In the genomic region with DNA sequence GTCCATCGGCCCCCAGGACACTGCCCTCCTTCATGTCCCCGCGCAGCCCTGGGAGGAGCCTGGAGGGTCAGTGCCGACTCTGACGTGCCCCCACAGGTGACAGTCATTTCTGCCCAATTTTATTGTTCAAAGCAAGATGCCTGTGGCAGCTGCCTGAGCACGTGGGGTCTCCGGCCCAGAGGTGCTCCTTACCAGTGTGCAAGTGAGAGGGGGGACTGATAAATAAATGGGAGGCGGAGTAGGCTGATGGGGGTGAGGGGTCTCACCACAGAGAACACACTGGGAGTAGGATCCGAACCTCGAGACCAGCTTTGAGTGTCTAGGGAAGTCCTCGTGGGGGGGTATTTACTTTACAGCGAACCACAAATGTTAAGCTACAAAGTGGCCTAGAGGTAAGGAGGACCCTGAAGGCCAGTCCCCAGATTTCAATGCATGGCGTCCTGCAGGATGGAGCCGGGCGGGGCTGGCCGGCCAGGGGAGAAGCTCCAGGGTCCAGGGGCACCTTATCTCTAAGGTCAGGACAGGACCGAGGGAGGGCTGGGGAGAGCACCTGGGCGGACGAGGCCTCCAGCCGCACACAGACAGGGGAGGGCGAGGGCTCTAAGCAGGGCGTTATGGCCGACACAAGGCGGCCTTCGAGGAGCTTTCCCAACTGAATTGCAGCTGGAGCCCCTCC, we compare ENCODE assay signal across 13 cellular contexts.
DNase-seq lines count a peak whose midpoint lies in the region; FAIRE-seq and TF ChIP-seq lines count a peak whose summit lies in the region.
"Had no signal": no experiment of that assay in that cellular context is flagged by ENCODE, and none has a peak within 500 bp of the region (broad histone marks: within the 10 kb centered on the region; RNA-seq: fewer than 3 reads in every experiment).

No MANE protein-coding gene starts in this region.

- no peak for FAIRE-seq in kidney (lab: Jason Lieb, UNC)
- FAIRE-seq in urothelium cell line (lab: Jason Lieb, UNC) = no peak

- intact Hi-C loops in activated CD4-positive, alpha-beta memory T cell treated with anti-CD3 and anti-CD28 coated beads for 36 hours (cut with micrococcal nuclease) = no loop called here
- intact Hi-C loops in kidney (cut with DNase I) (no loop called here), sigmoid colon (cut with DNase I) (loop anchor here (2.0 to 10.0 kb wide), 5 partner anchors 93 to 411 kb away; no protein-coding TSS in a partner anchor)

- DNase-seq in activated CD4-positive, alpha-beta memory T cell treated with anti-CD3 and anti-CD28 coated beads for 36 hours = peak; percentile 7
- DNase-seq in activated CD4-positive, alpha-beta memory T cell treated with anti-CD3 and anti-CD28 coated beads, Interleukin-2, amount 10 ng/mL, durations not matched to agents 7 days and 5 days = no peak
- DNase-seq in H7 = peak; percentile 52
- DNase-seq in kidney = peak; percentile 57
- DNase-seq in sigmoid colon = peak; percentile 66
- DNase-seq in NAMALWA (ENCODE audit: low spot score) = no peak
- DNase-seq in HAP-1 (ENCODE audit: low spot score in 2 of 2) = no peak
- DNase-seq in urothelium cell line (ENCODE audit: low spot score) = no peak
- DNase-seq: activated naive CD4-positive, alpha-beta T cell treated with Interleukin-2 at 50 U/mL for 16 hours; NCI-H510A; stimulated activated naive CD4-positive, alpha-beta T cell had no signal

- H3K4me1 ChIP-seq in kidney (ENCODE audit: control insufficient read depth in 1 of 2, insufficient read depth in 1 of 2, low read depth in 1 of 2, low read length in 2 of 2) (peaks cover 0 to 14% of the 10 kb centered on the region in 2 donors), sigmoid colon (peaks cover 0 to 27% (median 15%) of the 10 kb centered on the region in 4 donors), HAP-1 (peaks cover 3% of the 10 kb centered on the region; the same call in 1 of the 2 replicates)

- in situ Hi-C loops in HAP-1 (cut with MboI; ENCODE audit: low sequenced_read_pairs) = loop anchor here (25.0 kb wide), 1 partner anchor 273 kb away; no protein-coding TSS in a partner anchor

- no peaks in the 10 kb centered on the region for H3K36me3 Mint-ChIP-seq in activated CD4-positive, alpha-beta memory T cell treated with anti-CD3 and anti-CD28 coated beads for 36 hours
- H3K36me3 Mint-ChIP-seq in activated CD4-positive, alpha-beta memory T cell treated with anti-CD3 and anti-CD28 coated beads, Interleukin-2, amount 10 ng/mL, durations not matched to agents 7 days and 5 days (ENCODE audit: low read depth) = no peaks in the 10 kb centered on the region
- H3K36me3 Mint-ChIP-seq: CD8-positive, alpha-beta T cell had no signal

- H3K27ac Mint-ChIP-seq in activated CD4-positive, alpha-beta memory T cell treated with anti-CD3 and anti-CD28 coated beads for 36 hours = no peak overlapping the region
- H3K27ac Mint-ChIP-seq in activated CD4-positive, alpha-beta memory T cell treated with anti-CD3 and anti-CD28 coated beads, Interleukin-2, amount 10 ng/mL, durations not matched to agents 7 days and 5 days = no peak overlapping the region
- H3K27ac Mint-ChIP-seq: CD8-positive, alpha-beta T cell had no signal

- POLR2A ChIA-PET in activated CD4-positive, alpha-beta memory T cell treated with anti-CD3 and anti-CD28 coated beads for 36 hours (lab: Charles Lee) = no interaction called here
- POLR2A ChIA-PET in activated CD4-positive, alpha-beta memory T cell treated with anti-CD3 and anti-CD28 coated beads, Interleukin-2, amount 10 ng/mL, durations not matched to agents 7 days and 5 days (lab: Charles Lee) = interaction anchor here (1.0 kb wide), 1 partner anchor 10 kb away, joined by 3 read pairs; no protein-coding TSS in a partner anchor

- TF ChIP-seq POLR2A in sigmoid colon (IDR thresholded peaks at IDR 0.05) = no peak

- no peak overlapping the region for H3K4me3 Mint-ChIP-seq in activated CD4-positive, alpha-beta memory T cell treated with anti-CD3 and anti-CD28 coated beads for 36 hours
- H3K4me3 Mint-ChIP-seq in activated CD4-positive, alpha-beta memory T cell treated with anti-CD3 and anti-CD28 coated beads, Interleukin-2, amount 10 ng/mL, durations not matched to agents 7 days and 5 days = no peak overlapping the region
- H3K4me3 Mint-ChIP-seq: CD8-positive, alpha-beta T cell had no signal

- H3K27me3 ChIP-seq in H7 (ENCODE audit: control insufficient read depth, insufficient read depth, low read length) (peaks cover 7% of the 10 kb centered on the region), sigmoid colon (no peaks in the 10 kb centered on the region), HAP-1 (ENCODE audit: low read depth) (no peaks in the 10 kb centered on the region)

- H3K36me3 ChIP-seq in H7 (replicated peaks; ENCODE audit: control insufficient read depth, insufficient read depth, low read length) = no peaks in the 10 kb centered on the region
- no peaks in the 10 kb centered on the region for H3K36me3 ChIP-seq in kidney (ENCODE audit: control insufficient read depth in 1 of 2, insufficient read depth in 2 of 2, low read length in 2 of 2)
- no peaks in the 10 kb centered on the region for H3K36me3 ChIP-seq in sigmoid colon
- H3K36me3 ChIP-seq in HAP-1 (replicated peaks) = no peaks in the 10 kb centered on the region
- H3K36me3 ChIP-seq: tibial nerve had no signal

- no peaks in the 10 kb centered on the region for H3K9me3 Mint-ChIP-seq in activated CD4-positive, alpha-beta memory T cell treated with anti-CD3 and anti-CD28 coated beads for 36 hours
- H3K9me3 Mint-ChIP-seq in activated CD4-positive, alpha-beta memory T cell treated with anti-CD3 and anti-CD28 coated beads, Interleukin-2, amount 10 ng/mL, durations not matched to agents 7 days and 5 days = no peaks in the 10 kb centered on the region
- H3K9me3 Mint-ChIP-seq: CD8-positive, alpha-beta T cell had no signal

- no peak for TF ChIP-seq EP300 in sigmoid colon (IDR thresholded peaks at IDR 0.05)

- H3K9me3 ChIP-seq in kidney (ENCODE audit: control insufficient read depth in 1 of 2, low read length in 2 of 2) = no peaks in the 10 kb centered on the region
- no peaks in the 10 kb centered on the region for H3K9me3 ChIP-seq in sigmoid colon
- no peaks in the 10 kb centered on the region for H3K9me3 ChIP-seq in HAP-1
- H3K9me3 ChIP-seq: tibial nerve had no signal

- 81 to 82% methylated on average over 25 of the region's 25 CpGs for WGBS in sigmoid colon, 2 donors

- H3K9ac ChIP-seq in kidney (ENCODE audit: low read length in 2 of 2) = no peak overlapping the region

- peaks cover 20% of the 10 kb centered on the region for H3K27me3 Mint-ChIP-seq in activated CD4-positive, alpha-beta memory T cell treated with anti-CD3 and anti-CD28 coated beads for 36 hours
- H3K27me3 Mint-ChIP-seq in activated CD4-positive, alpha-beta memory T cell treated with anti-CD3 and anti-CD28 coated beads, Interleukin-2, amount 10 ng/mL, durations not matched to agents 7 days and 5 days = peaks cover 10% of the 10 kb centered on the region

- CTCF ChIA-PET in activated CD4-positive, alpha-beta memory T cell treated with anti-CD3 and anti-CD28 coated beads for 36 hours (lab: Charles Lee) = no interaction called here
- CTCF ChIA-PET in activated CD4-positive, alpha-beta memory T cell treated with anti-CD3 and anti-CD28 coated beads, Interleukin-2, amount 10 ng/mL, durations not matched to agents 7 days and 5 days (lab: Charles Lee) = interaction anchor here (1.2 kb wide), 1 partner anchor 274 kb away, joined by 4 read pairs; no protein-coding TSS in a partner anchor

- TF ChIP-seq CTCF in kidney (IDR thresholded peaks at IDR 0.05; ENCODE audit: borderline replicate concordance, extremely low read depth, insufficient read depth) = no peak
- no peak for TF ChIP-seq CTCF in sigmoid colon (IDR thresholded peaks at IDR 0.05)

- no peak overlapping the region for H3K4me3 ChIP-seq in H7 (ENCODE audit: insufficient read depth, low read depth, low read length)
- no peak overlapping the region for H3K4me3 ChIP-seq in kidney (ENCODE audit: low read length in 2 of 2)
- H3K4me3 ChIP-seq in sigmoid colon = no peak overlapping the region
- H3K4me3 ChIP-seq in HAP-1 = no peak overlapping the region

- no peak overlapping the region for H3K27ac ChIP-seq in kidney (ENCODE audit: low read depth in 2 of 2, low read length in 2 of 2)
- peak overlapping the region in 1 of 4 donors; percentile 62 for H3K27ac ChIP-seq in sigmoid colon

- no peaks in the 10 kb centered on the region for H3K4me1 Mint-ChIP-seq in activated CD4-positive, alpha-beta memory T cell treated with anti-CD3 and anti-CD28 coated beads for 36 hours (ENCODE audit: low read depth)
- H3K4me1 Mint-ChIP-seq in activated CD4-positive, alpha-beta memory T cell treated with anti-CD3 and anti-CD28 coated beads, Interleukin-2, amount 10 ng/mL, durations not matched to agents 7 days and 5 days = no peaks in the 10 kb centered on the region

Comparison
In these comparisons a context has a peak if more than half of its experiments do, and no peak if none do; other contexts are left out.
1. DNase-seq: peak in activated CD4-positive, alpha-beta memory T cell treated with anti-CD3 and anti-CD28 coated beads for 36 hours (single experiment), H7 (single experiment), kidney (single experiment) and sigmoid colon (single experiment); none in activated CD4-positive, alpha-beta memory T cell treated with anti-CD3 and anti-CD28 coated beads, Interleukin-2, amount 10 ng/mL, durations not matched to agents 7 days and 5 days (single experiment), NAMALWA (single experiment), HAP-1 (0 of 2) and urothelium cell line (single experiment).